26 cellular contexts compared by ENCODE assay signal in the genomic region with DNA sequence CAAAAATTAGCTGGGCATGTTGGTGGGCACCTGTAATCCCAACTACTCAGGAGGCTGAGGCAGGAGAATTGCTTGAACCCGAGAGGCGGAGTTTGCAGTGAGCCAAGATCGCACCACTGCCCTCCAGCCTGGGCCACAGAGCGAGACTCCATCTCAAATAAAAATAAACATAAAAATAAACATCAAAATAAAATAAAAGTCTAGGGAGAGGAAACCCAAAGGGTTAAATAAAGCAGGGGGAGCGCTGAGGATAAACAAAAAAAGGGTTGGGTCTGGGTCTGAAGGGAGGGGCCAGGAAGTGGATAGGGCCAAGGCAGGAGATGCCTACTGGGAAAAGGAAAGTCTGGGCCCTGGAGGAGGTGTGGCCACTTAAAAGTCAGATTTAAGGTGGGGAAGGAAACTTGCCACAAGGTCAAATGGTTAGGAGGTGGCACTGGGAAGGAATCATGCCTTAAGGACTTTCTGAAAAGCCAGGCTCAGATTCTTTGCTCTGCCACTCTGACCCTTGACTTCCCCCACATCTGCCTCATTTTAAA.
A peak's percentile ranks its signal among the peaks of the same experiment; 100 is the strongest.
DNase-seq lines count a peak whose midpoint lies in the region; ATAC-seq and TF ChIP-seq lines count a peak whose summit lies in the region.
"Had no signal": no experiment of that assay in that cellular context is flagged by ENCODE, and none has a peak within 500 bp of the region (broad histone marks: within the 10 kb centered on the region; RNA-seq: fewer than 3 reads in every experiment).

No MANE protein-coding gene starts in this region.

- H3K4me1 Mint-ChIP-seq in activated naive CD8-positive, alpha-beta T cell treated with anti-CD3 and anti-CD28 coated beads for 36 hours = peaks cover 6% of the 10 kb centered on the region
- H3K4me1 Mint-ChIP-seq in activated naive CD8-positive, alpha-beta T cell treated with anti-CD3 and anti-CD28 coated beads, Interleukin-2, amount 50 U/mL, for 24 hours = peaks cover 6% of the 10 kb centered on the region
- H3K4me1 Mint-ChIP-seq in activated naive CD4-positive, alpha-beta T cell treated with anti-CD3 and anti-CD28 coated beads for 36 hours (ENCODE audit: low read depth) = peaks cover 7% of the 10 kb centered on the region

- no peaks in the 10 kb centered on the region for H3K27me3 Mint-ChIP-seq in activated naive CD8-positive, alpha-beta T cell treated with anti-CD3 and anti-CD28 coated beads for 36 hours
- no peaks in the 10 kb centered on the region for H3K27me3 Mint-ChIP-seq in activated naive CD8-positive, alpha-beta T cell treated with anti-CD3 and anti-CD28 coated beads, Interleukin-2, amount 50 U/mL, for 24 hours
- H3K27me3 Mint-ChIP-seq in activated naive CD4-positive, alpha-beta T cell treated with anti-CD3 and anti-CD28 coated beads for 36 hours (ENCODE audit: low read depth) = peaks cover 3% of the 10 kb centered on the region
- H3K27me3 Mint-ChIP-seq: IgD-negative memory B cell had no signal

- no peak overlapping the region for H3K4me3 ChIP-seq in breast epithelium
- H3K4me3 ChIP-seq in lower lobe of right lung = no peak overlapping the region
- H3K4me3 ChIP-seq in upper lobe of right lung = no peak overlapping the region
- H3K4me3 ChIP-seq: adrenal gland, suprapubic skin had no signal

- H3K4me1 ChIP-seq in breast epithelium = peaks cover 0 to 8% of the 10 kb centered on the region in 2 donors
- peaks cover 32% of the 10 kb centered on the region for H3K4me1 ChIP-seq in lower lobe of right lung
- peaks cover 5% of the 10 kb centered on the region for H3K4me1 ChIP-seq in upper lobe of right lung

- H3K27me3 ChIP-seq in breast epithelium (no peaks in the 10 kb centered on the region), lower lobe of right lung (ENCODE audit: low read depth) (no peaks in the 10 kb centered on the region), upper lobe of right lung (no peaks in the 10 kb centered on the region)
- H3K27me3 ChIP-seq: adrenal gland, brain microvascular endothelial cell, suprapubic skin had no signal

- no peak for TF ChIP-seq CTCF in breast epithelium (IDR thresholded peaks at IDR 0.05)
- no peak for TF ChIP-seq CTCF in lower lobe of right lung (IDR thresholded peaks at IDR 0.05)
- TF ChIP-seq CTCF in upper lobe of right lung (IDR thresholded peaks at IDR 0.05) = no peak

- intact Hi-C loops in breast epithelium (cut with DNase I; ENCODE audit: low total_unique reads) = no loop called here
- intact Hi-C loops in lower lobe of right lung (cut with DNase I) = no loop called here
- intact Hi-C loops in upper lobe of right lung (cut with DNase I) = no loop called here
- intact Hi-C loops in activated naive CD4-positive, alpha-beta T cell treated with anti-CD3 and anti-CD28 coated beads for 36 hours (cut with micrococcal nuclease) = no loop called here
- intact Hi-C loops in Right ventricle myocardium superior (cut with DNase I) = no loop called here

- H3K36me3 ChIP-seq in breast epithelium (no peaks in the 10 kb centered on the region), lower lobe of right lung (no peaks in the 10 kb centered on the region), upper lobe of right lung (no peaks in the 10 kb centered on the region)
- H3K36me3 ChIP-seq: adrenal gland, brain microvascular endothelial cell, suprapubic skin, WERI-Rb-1 had no signal

- H3K36me3 Mint-ChIP-seq in activated naive CD8-positive, alpha-beta T cell treated with anti-CD3 and anti-CD28 coated beads for 36 hours = no peaks in the 10 kb centered on the region
- H3K36me3 Mint-ChIP-seq in activated naive CD8-positive, alpha-beta T cell treated with anti-CD3 and anti-CD28 coated beads, Interleukin-2, amount 50 U/mL, for 24 hours (ENCODE audit: low read depth) = no peaks in the 10 kb centered on the region
- no peaks in the 10 kb centered on the region for H3K36me3 Mint-ChIP-seq in activated naive CD4-positive, alpha-beta T cell treated with anti-CD3 and anti-CD28 coated beads for 36 hours (ENCODE audit: low read depth)

- DNase-seq in activated naive CD8-positive, alpha-beta T cell treated with anti-CD3 and anti-CD28 coated beads for 36 hours = no peak
- DNase-seq in activated naive CD8-positive, alpha-beta T cell treated with anti-CD3 and anti-CD28 coated beads, Interleukin-2, amount 50 U/mL, for 24 hours = no peak
- no peak for DNase-seq in breast epithelium (ENCODE audit: low spot score in 2 of 2)
- DNase-seq in lower lobe of right lung = no peak
- no peak for DNase-seq in upper lobe of right lung
- no peak for DNase-seq in activated naive CD4-positive, alpha-beta T cell treated with anti-CD3 and anti-CD28 coated beads for 36 hours
- no peak for DNase-seq in ecto neural progenitor cell (ENCODE audit: low spot score)
- DNase-seq in Right ventricle myocardium superior = no peak
- DNase-seq: activated CD4-positive, alpha-beta T cell treated with anti-CD3 and anti-CD28 coated beads, Interleukin-2, amount 50 U/mL, for 4 hours; activated CD8-positive, alpha-beta memory T cell treated with anti-CD3 and anti-CD28 coated beads, Interleukin-2, amount 50 U/mL, for 48 hours; activated effector memory CD4-positive, alpha-beta T cell treated with Interleukin-2 at 50 U/mL for 16 hours; adrenal gland; brain microvascular endothelial cell; C1 segment of cervical spinal cord; HCEC 1CT; left cardiac atrium; midbrain; MM.1S; NCI-H524; RPMI8226; WERI-Rb-1 had no signal

- H3K27ac Mint-ChIP-seq in activated naive CD8-positive, alpha-beta T cell treated with anti-CD3 and anti-CD28 coated beads for 36 hours = peak overlapping the region; percentile 36
- no peak overlapping the region for H3K27ac Mint-ChIP-seq in activated naive CD8-positive, alpha-beta T cell treated with anti-CD3 and anti-CD28 coated beads, Interleukin-2, amount 50 U/mL, for 24 hours
- no peak overlapping the region for H3K27ac Mint-ChIP-seq in activated naive CD4-positive, alpha-beta T cell treated with anti-CD3 and anti-CD28 coated beads for 36 hours
- H3K27ac Mint-ChIP-seq: progenitor cell of endocrine pancreas; T-helper 2 cell treated with Interferon-gamma antibody and Interleukin-4, amounts not matched to agents 5 μg/mL and 100 μg/mL, for 36 hours had no signal

- TF ChIP-seq POLR2A in breast epithelium (IDR thresholded peaks at IDR 0.05) = no peak

- CTCF ChIA-PET in activated naive CD4-positive, alpha-beta T cell treated with anti-CD3 and anti-CD28 coated beads for 36 hours (lab: Charles Lee) = interaction anchor here (0.6 kb wide), 1 partner anchor 118 kb away, joined by 3 read pairs; no protein-coding TSS in a partner anchor

- no peaks in the 10 kb centered on the region for H3K9me3 Mint-ChIP-seq in activated naive CD8-positive, alpha-beta T cell treated with anti-CD3 and anti-CD28 coated beads for 36 hours
- H3K9me3 Mint-ChIP-seq in activated naive CD8-positive, alpha-beta T cell treated with anti-CD3 and anti-CD28 coated beads, Interleukin-2, amount 50 U/mL, for 24 hours = no peaks in the 10 kb centered on the region
- peaks cover 2% of the 10 kb centered on the region for H3K9me3 Mint-ChIP-seq in activated naive CD4-positive, alpha-beta T cell treated with anti-CD3 and anti-CD28 coated beads for 36 hours
- H3K9me3 Mint-ChIP-seq: IgD-negative memory B cell; T-helper 2 cell treated with Interferon-gamma antibody and Interleukin-4, amounts not matched to agents 5 μg/mL and 100 μg/mL, for 36 hours had no signal

- H3K9me3 ChIP-seq in breast epithelium (no peaks in the 10 kb centered on the region), lower lobe of right lung (no peaks in the 10 kb centered on the region), upper lobe of right lung (no peaks in the 10 kb centered on the region)
- H3K9me3 ChIP-seq: adrenal gland, suprapubic skin had no signal

- H3K4me3 Mint-ChIP-seq in activated naive CD8-positive, alpha-beta T cell treated with anti-CD3 and anti-CD28 coated beads for 36 hours = no peak overlapping the region
- no peak overlapping the region for H3K4me3 Mint-ChIP-seq in activated naive CD8-positive, alpha-beta T cell treated with anti-CD3 and anti-CD28 coated beads, Interleukin-2, amount 50 U/mL, for 24 hours
- H3K4me3 Mint-ChIP-seq in activated naive CD4-positive, alpha-beta T cell treated with anti-CD3 and anti-CD28 coated beads for 36 hours = no peak overlapping the region
- H3K4me3 Mint-ChIP-seq: T-helper 2 cell treated with Interferon-gamma antibody and Interleukin-4, amounts not matched to agents 5 μg/mL and 100 μg/mL, for 36 hours had no signal

- no peak for ATAC-seq in activated naive CD8-positive, alpha-beta T cell treated with anti-CD3 and anti-CD28 coated beads, Interleukin-2, amount 50 U/mL, for 24 hours
- ATAC-seq in lower lobe of right lung (no peak), upper lobe of right lung (no peak), Right ventricle myocardium superior (ENCODE audit: poor library complexity) (no peak)
- ATAC-seq: left cardiac atrium, SK-N-SH treated with all-trans-retinoic acid at 6 μM for 48 hours had no signal

- H3K27ac ChIP-seq in breast epithelium = peak overlapping the region; percentile 21 to 86
- peak overlapping the region; percentile 25 for H3K27ac ChIP-seq in lower lobe of right lung
- peak overlapping the region; percentile 55 for H3K27ac ChIP-seq in upper lobe of right lung
- H3K27ac ChIP-seq: brain microvascular endothelial cell, suprapubic skin, WERI-Rb-1 had no signal
